In the genomic region with DNA sequence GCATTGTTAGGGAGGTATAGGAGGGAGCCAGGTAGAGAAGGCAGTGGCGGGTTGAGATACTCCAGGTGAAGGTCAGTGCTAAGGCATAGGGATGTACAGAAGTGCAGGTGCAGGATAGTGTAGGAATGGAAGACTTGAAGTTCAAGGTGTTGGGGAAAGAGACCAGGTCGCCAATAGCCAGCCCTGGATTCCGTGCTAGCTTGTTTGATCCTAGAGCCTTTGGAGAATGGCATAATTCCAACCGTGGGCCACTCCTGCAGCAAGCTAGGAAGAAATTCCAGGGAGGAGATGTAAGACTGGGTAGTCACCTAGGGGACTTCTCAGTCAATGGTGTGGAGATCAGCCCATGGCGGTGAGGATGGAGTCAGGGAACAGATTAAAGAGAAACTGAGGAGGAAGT, we compare ENCODE assay signal across 25 cellular contexts.
DNase-seq lines count a peak whose midpoint lies in the region; ATAC-seq and TF ChIP-seq lines count a peak whose summit lies in the region.
"Had no signal": no experiment of that assay in that cellular context is flagged by ENCODE, and none has a peak within 500 bp of the region (broad histone marks: within the 10 kb centered on the region; RNA-seq: fewer than 3 reads in every experiment).

No MANE protein-coding gene starts in this region.

- H3K27ac Mint-ChIP-seq in progenitor cell of endocrine pancreas = peak overlapping the region; percentile 3

- H3K9me3 Mint-ChIP-seq in progenitor cell of endocrine pancreas (ENCODE audit: low read depth) = no peaks in the 10 kb centered on the region
- H3K9me3 Mint-ChIP-seq: CD4-positive, alpha-beta memory T cell had no signal

- no peaks in the 10 kb centered on the region for H3K9me3 ChIP-seq in uterus
- H3K9me3 ChIP-seq: BLaER1 treated with 17β-estradiol and CSF1 and Interleukin-3, amounts not matched to agents 10 nM and 100 nM had no signal

- H3K27me3 Mint-ChIP-seq in progenitor cell of endocrine pancreas = peaks cover 6% of the 10 kb centered on the region
- H3K27me3 Mint-ChIP-seq: CD4-positive, alpha-beta memory T cell had no signal

- H3K4me1 Mint-ChIP-seq in progenitor cell of endocrine pancreas (ENCODE audit: low read depth) = peaks cover 28% of the 10 kb centered on the region

- no peaks in the 10 kb centered on the region for H3K4me1 ChIP-seq in uterus

- H3K4me3 Mint-ChIP-seq in progenitor cell of endocrine pancreas (ENCODE audit: low read depth) = no peak overlapping the region
- H3K4me3 Mint-ChIP-seq: CD4-positive, alpha-beta memory T cell had no signal

- no peak overlapping the region for H3K4me3 ChIP-seq in uterus
- H3K4me3 ChIP-seq: BLaER1 treated with 17β-estradiol and CSF1 and Interleukin-3, amounts not matched to agents 10 nM and 100 nM; GM23248 had no signal

- H3K27me3 ChIP-seq in uterus = no peaks in the 10 kb centered on the region
- H3K27me3 ChIP-seq: BLaER1 treated with 17β-estradiol and CSF1 and Interleukin-3, amounts not matched to agents 10 nM and 100 nM had no signal

- DNase-seq in activated CD8-positive, alpha-beta memory T cell treated with anti-CD3 and anti-CD28 coated beads, Interleukin-2, amount 50 U/mL, for 48 hours = peak; percentile 15
- DNase-seq in activated CD8-positive, alpha-beta memory T cell treated with anti-CD3 and anti-CD28 coated beads, Interleukin-2, amount 50 U/mL, for 4 hours = no peak
- DNase-seq in left lobe of liver (ENCODE audit: low spot score) (peak; percentile 33), progenitor cell of endocrine pancreas (ENCODE audit: low spot score, unreplicated experiment) (no peak), uterus (no peak), NCI-H345 (lab: John Stamatoyannopoulos, UW) (no peak)
- DNase-seq in activated CD4-positive, alpha-beta T cell treated with anti-CD3 and anti-CD28 coated beads for 4 hours = no peak
- DNase-seq: 8988T; CD4-positive, alpha-beta memory T cell; DND-41; GM23248; IMR-90; NCI-H1092 treated with DMSO at 0.1 percent for 48 hours; NCI-H1436 treated with DMSO at 0.1 percent for 48 hours; NCI-H1930; NCI-H2227 treated with DMSO at 0.1 percent for 48 hours; NCI-H510A treated with DMSO at 0.1 percent for 48 hours; NCI-H748 treated with DMSO at 0.1 percent for 48 hours; NK-92 treated with Interleukin-12 subunit alpha and Interleukin-12 subunit beta, amount 100 ng/mL, for 24 hours; SIG-M5 had no signal

- no peaks in the 10 kb centered on the region for H3K36me3 Mint-ChIP-seq in progenitor cell of endocrine pancreas (ENCODE audit: insufficient read depth)

- no peak for TF ChIP-seq CTCF in progenitor cell of endocrine pancreas (IDR thresholded peaks at IDR 0.05; ENCODE audit: unreplicated experiment)
- no peak for TF ChIP-seq CTCF in uterus (IDR thresholded peaks at IDR 0.05)

- H3K36me3 ChIP-seq in uterus = no peaks in the 10 kb centered on the region
- H3K36me3 ChIP-seq: BLaER1 treated with 17β-estradiol and CSF1 and Interleukin-3, amounts not matched to agents 10 nM and 100 nM had no signal

- intact Hi-C loops in uterus (cut with DNase I; ENCODE audit: low total_unique reads) = loop anchor here (10.0 kb wide), 1 partner anchor 888 kb away; no protein-coding TSS in a partner anchor

- ATAC-seq in left lobe of liver (no peak), HG03460 (IDR thresholded peaks at IDR 0.05; ENCODE audit: unreplicated experiment) (no peak)
- ATAC-seq: HCT116, Panc1 had no signal

- H3K27ac ChIP-seq in uterus = peak overlapping the region; percentile 74 to 77
- H3K27ac ChIP-seq: BLaER1 treated with 17β-estradiol and CSF1 and Interleukin-3, amounts not matched to agents 10 nM and 100 nM; GM23248; KMS-11 had no signal

- no peak for TF ChIP-seq POLR2A in uterus (IDR thresholded peaks at IDR 0.05)

Comparison
In these comparisons a context has a peak if more than half of its experiments do, and no peak if none do; other contexts are left out.
1. DNase-seq: peak in activated CD8-positive, alpha-beta memory T cell treated with anti-CD3 and anti-CD28 coated beads, Interleukin-2, amount 50 U/mL, for 48 hours (single experiment) and left lobe of liver (single experiment); none in activated CD8-positive, alpha-beta memory T cell treated with anti-CD3 and anti-CD28 coated beads, Interleukin-2, amount 50 U/mL, for 4 hours (single experiment), progenitor cell of endocrine pancreas (single experiment), uterus (0 of 2), activated CD4-positive, alpha-beta T cell treated with anti-CD3 and anti-CD28 coated beads for 4 hours (0 of 2) and NCI-H345 (single experiment).